ENCODE assay signal across 8 cellular contexts in the genomic region with DNA sequence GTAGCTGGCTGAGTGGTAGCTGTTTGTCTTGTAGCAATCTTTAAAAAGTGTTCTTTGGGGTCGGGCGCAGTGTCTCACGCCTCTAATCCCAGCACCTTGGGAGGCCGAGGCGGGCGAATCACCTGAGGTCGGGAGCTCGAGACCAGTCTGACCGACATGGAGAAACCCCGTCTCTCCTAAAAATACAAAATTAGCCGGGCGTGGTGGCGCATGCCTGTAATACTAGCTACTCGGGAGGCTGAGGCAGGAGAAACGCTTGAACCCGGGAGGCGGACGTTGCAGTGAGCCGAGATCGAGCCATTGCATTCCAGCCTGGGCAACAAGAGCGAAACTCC. TPM values are rescaled to one million over a fixed set of nuclear protein-coding genes. Genes with fewer than 3 reads are reported as not detected.
A peak's percentile ranks its signal among the peaks of the same experiment; 100 is the strongest.
DNase-seq lines count a peak whose midpoint lies in the region; ATAC-seq and TF ChIP-seq lines count a peak whose summit lies in the region.
"Not testable (repeated sequence)": the region's sequence is repeated elsewhere in the genome, so short reads cannot be mapped to it uniquely, and the experiment has no call there.

No MANE protein-coding gene starts in this region.

- H2BK5ac ChIP-seq in trophoblast cell (ENCODE audit: low read depth, low read length, poor library complexity), result peak overlapping the region; percentile 50

- not testable (repeated sequence) for H3K27me3 ChIP-seq in OCI-LY1 (ENCODE audit: insufficient read depth, low read length); endodermal cell (ENCODE audit: control insufficient read depth, insufficient read depth, low read length, poor library complexity, severe bottlenecking); layer of hippocampus (ENCODE audit: control insufficient read depth, insufficient read depth, low read length); trophoblast cell (ENCODE audit: insufficient read depth, low read length); vagina

- not testable (repeated sequence) for TF ChIP-seq POLR2A in vagina (IDR thresholded peaks at IDR 0.05)

- not testable (repeated sequence) for H3F3A ChIP-seq in OCI-LY1 (ENCODE audit: insufficient read depth, low read length)

- H3K4me1 Mint-ChIP-seq in activated naive CD4-positive, alpha-beta T cell treated with anti-CD3 and anti-CD28 coated beads for 36 hours (ENCODE audit: low read depth), result peaks cover 57% of the 10 kb centered on the region
- H3K4me1 Mint-ChIP-seq in endodermal cell, result peaks cover 35% of the 10 kb centered on the region

- peak overlapping the region; percentile 88 for H3K4me3 Mint-ChIP-seq in activated naive CD4-positive, alpha-beta T cell treated with anti-CD3 and anti-CD28 coated beads for 36 hours
- H3K4me3 Mint-ChIP-seq in endodermal cell, result peak overlapping the region; percentile 97

- peak overlapping the region; percentile 76 for H4K12ac ChIP-seq in trophoblast cell (ENCODE audit: low read depth, low read length)

- peak overlapping the region; percentile 72 for H4K91ac ChIP-seq in trophoblast cell (ENCODE audit: low read depth, low read length)

- H3K4me1 ChIP-seq in OCI-LY1 (ENCODE audit: insufficient read depth, low read length, severe bottlenecking), result peaks cover 46% of the 10 kb centered on the region
- H3K4me1 ChIP-seq in endodermal cell (ENCODE audit: control insufficient read depth, insufficient read depth, low read length), result not testable (repeated sequence)
- H3K4me1 ChIP-seq in trophoblast cell (ENCODE audit: control insufficient read depth in 1 of 2, insufficient read depth in 2 of 2, low read length in 2 of 2), result peaks cover 5 to 10% of the 10 kb centered on the region in 2 experiments
- H3K4me1 ChIP-seq in vagina, result peaks cover 29% of the 10 kb centered on the region

- not testable (repeated sequence) for TF ChIP-seq CTCF in OCI-LY1 (IDR thresholded peaks at IDR 0.05; ENCODE audit: low read length); endodermal cell (conservative IDR thresholded peaks at IDR 0.05); vagina (IDR thresholded peaks at IDR 0.05)

- DNase-seq in activated naive CD4-positive, alpha-beta T cell treated with anti-CD3 and anti-CD28 coated beads for 36 hours; endodermal cell; trophoblast cell; vagina (ENCODE audit: extremely low spot score in 2 of 2): not testable (repeated sequence)

- H3K18ac ChIP-seq in trophoblast cell (ENCODE audit: low read length), result peak overlapping the region; percentile 32

- H3K23ac ChIP-seq in trophoblast cell (ENCODE audit: low read length), result not testable (repeated sequence)

- peak overlapping the region; percentile 71 for H3K9ac ChIP-seq in OCI-LY1 (ENCODE audit: low read length)
- peak overlapping the region; percentile 82 for H3K9ac ChIP-seq in endodermal cell (ENCODE audit: extremely low read depth, low read length, poor library complexity, severe bottlenecking)
- not testable (repeated sequence) for H3K9ac ChIP-seq in trophoblast cell (ENCODE audit: low read length)

- H2BK12ac ChIP-seq in trophoblast cell (ENCODE audit: low read length), result not testable (repeated sequence)

- H3K9me3 Mint-ChIP-seq in activated naive CD4-positive, alpha-beta T cell treated with anti-CD3 and anti-CD28 coated beads for 36 hours; endodermal cell: not testable (repeated sequence)

- H3K9me3 ChIP-seq in OCI-LY1 (ENCODE audit: low read length); endodermal cell (ENCODE audit: control insufficient read depth, low read length); trophoblast cell (ENCODE audit: insufficient read depth, low read depth, low read length); vagina: not testable (repeated sequence)

- peak overlapping the region; percentile 94 for H3K27ac Mint-ChIP-seq in activated naive CD4-positive, alpha-beta T cell treated with anti-CD3 and anti-CD28 coated beads for 36 hours
- H3K27ac Mint-ChIP-seq in endodermal cell, result peak overlapping the region; percentile 99

- not testable (repeated sequence) for H4K20me1 ChIP-seq in OCI-LY1 (ENCODE audit: insufficient read depth, low read length)

- H3K4me3 ChIP-seq in OCI-LY1 (ENCODE audit: low read depth, low read length, poor library complexity, severe bottlenecking) (peak overlapping the region; percentile 75), endodermal cell (ENCODE audit: low read length) (peak overlapping the region; percentile 99), trophoblast cell (ENCODE audit: low read depth, low read length) (peak overlapping the region; percentile 82), vagina (peak overlapping the region; percentile 81 to 97)

- H4K8ac ChIP-seq in trophoblast cell (ENCODE audit: low read depth, low read length), result peak overlapping the region; percentile 76

- peak overlapping the region; percentile 35 for H3K4ac ChIP-seq in trophoblast cell (ENCODE audit: low read depth, low read length)

- H3K4me2 ChIP-seq in OCI-LY1 (ENCODE audit: low read length) (peak overlapping the region; percentile 97), trophoblast cell (ENCODE audit: low read length) (peak overlapping the region; percentile 73)

- CTCF ChIA-PET in activated naive CD4-positive, alpha-beta T cell treated with anti-CD3 and anti-CD28 coated beads for 36 hours (lab: Charles Lee), result interaction anchor here (0.7 to 5.9 kb wide), 12 partner anchors 11 to 219 kb away, joined by 3 to 53 read pairs (median 4); a partner anchor contains a TSS

- H2BK120ac ChIP-seq in trophoblast cell (ENCODE audit: insufficient read depth, low read length, poor library complexity), result not testable (repeated sequence)

- not testable (repeated sequence) for H2AK5ac ChIP-seq in trophoblast cell (ENCODE audit: low read length)

- not testable (repeated sequence) for H3K9me2 ChIP-seq in OCI-LY1 (ENCODE audit: low read depth, low read length)

- H3K27ac ChIP-seq in OCI-LY1 (ENCODE audit: low read depth, low read length, poor library complexity, severe bottlenecking) (peak overlapping the region; percentile 42), endodermal cell (ENCODE audit: low read depth, low read length) (peak overlapping the region; percentile 57), layer of hippocampus (ENCODE audit: low read depth, low read length) (peak overlapping the region; percentile 71), trophoblast cell (ENCODE audit: low read depth, low read length) (peak overlapping the region; percentile 32), vagina (peak overlapping the region; percentile 57)

- H3K36me3 ChIP-seq in OCI-LY1 (ENCODE audit: insufficient read depth, low read length); trophoblast cell (ENCODE audit: control insufficient read depth in 1 of 2, insufficient read depth in 2 of 2, low read length in 2 of 2); vagina: not testable (repeated sequence)
- H3K36me3 ChIP-seq in endodermal cell (ENCODE audit: control insufficient read depth, insufficient read depth, low read length), result peaks cover 22% of the 10 kb centered on the region

- intact Hi-C loops in activated naive CD4-positive, alpha-beta T cell treated with anti-CD3 and anti-CD28 coated beads for 36 hours (cut with micrococcal nuclease), result loop anchor here (1.0 to 5.0 kb wide), 13 partner anchors 20 to 678 kb away; a partner anchor contains a TSS
- intact Hi-C loops in vagina (cut with DNase I), result loop anchor here (10.0 kb wide), 1 partner anchor 111 kb away; a partner anchor contains a TSS

- peak; percentile 7 for ATAC-seq in GM18511 (IDR thresholded peaks at IDR 0.05; ENCODE audit: unreplicated experiment)
- ATAC-seq in HG02623 (IDR thresholded peaks at IDR 0.05; ENCODE audit: unreplicated experiment), result peak; percentile 3

- not testable (repeated sequence) for H2AFZ ChIP-seq in OCI-LY1 (ENCODE audit: low read length)
- peak overlapping the region; percentile 61 for H2AFZ ChIP-seq in trophoblast cell (ENCODE audit: insufficient read depth, low read length, poor library complexity)

- 4 to 6% methylated on average over 15 to 21 of the region's 21 CpGs for WGBS in endodermal cell (ENCODE audit: insufficient coverage in 1 of 2, insufficient read length in 1 of 2), 2 experiments
- no CpG with 5 or more reads among the region's 21 CpGs for WGBS in trophoblast cell (ENCODE audit: extremely low coverage, insufficient coverage, insufficient read length)

- H3K14ac ChIP-seq in trophoblast cell (ENCODE audit: low read length), result peak overlapping the region; percentile 27

- H3K79me2 ChIP-seq in OCI-LY1 (ENCODE audit: insufficient read depth, low read length), result peaks cover 31% of the 10 kb centered on the region
- H3K79me2 ChIP-seq in trophoblast cell (ENCODE audit: control insufficient read depth, insufficient read depth, low read length, poor library complexity), result not testable (repeated sequence)

- H3K79me1 ChIP-seq in trophoblast cell (ENCODE audit: low read length), result not testable (repeated sequence)

- peaks cover 11% of the 10 kb centered on the region for H3K36me3 Mint-ChIP-seq in activated naive CD4-positive, alpha-beta T cell treated with anti-CD3 and anti-CD28 coated beads for 36 hours (ENCODE audit: low read depth)
- not testable (repeated sequence) for H3K36me3 Mint-ChIP-seq in endodermal cell (ENCODE audit: low read depth)

- H3K27me3 Mint-ChIP-seq in activated naive CD4-positive, alpha-beta T cell treated with anti-CD3 and anti-CD28 coated beads for 36 hours (ENCODE audit: low read depth); endodermal cell (ENCODE audit: insufficient read depth): not testable (repeated sequence)

RNA-seq across cellular contexts. Expression of a gene that starts 0.4 kb away (rescaled TPM):
- 10 to 100 TPM; 53.7 to 56.8 TPM for total RNA-seq in activated naive CD4-positive, alpha-beta T cell treated with anti-CD3 and anti-CD28 coated beads for 36 hours
- total RNA-seq in endodermal cell (100 to 1,000 TPM in 1 of 2 donors, 10 to 100 TPM in 1; 68.9 to 129 TPM), vagina (21.6 TPM)
- polyA plus RNA-seq in endodermal cell (2013, experiment 1 of 2), result 30.5 TPM
- 35.3 TPM for polyA plus RNA-seq in endodermal cell (2013, experiment 2 of 2)
- 15.5 and 16.4 TPM in 2 replicates for polyA plus RNA-seq in trophoblast cell (2013)
